In genomic region chr19:13882419-13882795, GRCh38 we compare ENCODE assay signal across 17 cellular contexts. TPM values are rescaled to one million over a fixed set of nuclear protein-coding genes. Genes with fewer than 3 reads are reported as not detected.
A peak's percentile ranks its signal among the peaks of the same experiment; 100 is the strongest.
DNase-seq lines count a peak whose midpoint lies in the region; ATAC-seq and TF ChIP-seq lines count a peak whose summit lies in the region.
"Had no signal": no experiment of that assay in that cellular context is flagged by ENCODE, and none has a peak within 500 bp of the region (broad histone marks: within the 10 kb centered on the region; RNA-seq: fewer than 3 reads in every experiment).

No MANE protein-coding gene starts in this region.

- no peak overlapping the region for H3K4me3 ChIP-seq in mesendoderm (ENCODE audit: low read length)
- no peak overlapping the region for H3K4me3 ChIP-seq in thymus (ENCODE audit: low read length)
- no peak overlapping the region for H3K4me3 ChIP-seq in GM23338
- no peak overlapping the region for H3K4me3 ChIP-seq in foreskin fibroblast (ENCODE audit: low read depth in 1 of 2, low read length in 2 of 2)

- H3K4me1 ChIP-seq in mesendoderm (ENCODE audit: control insufficient read depth, low read depth, low read length): peaks cover 6% of the 10 kb centered on the region
- peaks cover 51% of the 10 kb centered on the region for H3K4me1 ChIP-seq in thymus (ENCODE audit: control insufficient read depth, insufficient read depth, low read length)
- peaks cover 19% of the 10 kb centered on the region for H3K4me1 ChIP-seq in GM23338 (ENCODE audit: insufficient read depth)

- no peak overlapping the region for H3K23ac ChIP-seq in mesendoderm (ENCODE audit: low read length)

- no peak overlapping the region for H2AK5ac ChIP-seq in mesendoderm (ENCODE audit: low read length)

- peaks cover 8% of the 10 kb centered on the region for H3F3A ChIP-seq in GM23338 (replicated peaks; ENCODE audit: low read depth)

- H3K9me3 ChIP-seq in thymus (ENCODE audit: control insufficient read depth): no peaks in the 10 kb centered on the region

- intact Hi-C loops in activated T-helper 2 cell treated with anti-CD3 and anti-CD28 coated beads, Interferon-gamma antibody, Interleukin-2, Interleukin-4, amounts not matched to agents 10 μg/mL and 5 μg/mL and 100 μg/mL, durations not matched to agents 14 hours and 24 hours and 36 hours (cut with micrococcal nuclease): no loop called here

- H2BK15ac ChIP-seq in mesendoderm (replicated peaks; ENCODE audit: low read depth): no peak overlapping the region

- H4K5ac ChIP-seq in mesendoderm (ENCODE audit: low read length): no peak overlapping the region

- WGBS in mesendoderm (ENCODE audit: extremely low coverage, insufficient coverage, low lambda C conversion rate): no CpG with 5 or more reads among the region's 5 CpGs
- 71% methylated on average over 5 of the region's 5 CpGs for WGBS in thymus

- no peak for TF ChIP-seq CTCF in GM23338 (conservative IDR thresholded peaks at IDR 0.05; ENCODE audit: low read depth in 2 of 2)
- TF ChIP-seq CTCF in foreskin fibroblast (IDR thresholded peaks at IDR 0.05; ENCODE audit: low read depth, low read length): no peak

- no peaks in the 10 kb centered on the region for H3K79me2 ChIP-seq in mesendoderm (ENCODE audit: control insufficient read depth, insufficient read depth, low read length)
- H3K79me2 ChIP-seq in GM23338 (replicated peaks; ENCODE audit: insufficient read depth): no peaks in the 10 kb centered on the region

- H3K18ac ChIP-seq in mesendoderm (ENCODE audit: low read length): no peak overlapping the region

- H3K36me3 Mint-ChIP-seq in activated T-helper 2 cell treated with anti-CD3 and anti-CD28 coated beads, Interferon-gamma antibody, Interleukin-2, Interleukin-4, amounts not matched to agents 10 μg/mL and 5 μg/mL and 100 μg/mL, durations not matched to agents 14 hours and 24 hours and 36 hours (ENCODE audit: low read depth): no peaks in the 10 kb centered on the region
- no peaks in the 10 kb centered on the region for H3K36me3 Mint-ChIP-seq in GM23338 (ENCODE audit: low read depth)
- H3K36me3 Mint-ChIP-seq: memory B cell had no signal

- H3K27ac Mint-ChIP-seq in activated T-helper 2 cell treated with anti-CD3 and anti-CD28 coated beads, Interferon-gamma antibody, Interleukin-2, Interleukin-4, amounts not matched to agents 10 μg/mL and 5 μg/mL and 100 μg/mL, durations not matched to agents 14 hours and 24 hours and 36 hours: peak overlapping the region; percentile 87
- no peak overlapping the region for H3K27ac Mint-ChIP-seq in GM23338
- H3K27ac Mint-ChIP-seq: memory B cell had no signal

- DNase-seq in activated CD8-positive, alpha-beta memory T cell treated with anti-CD3 and anti-CD28 coated beads, Interleukin-2, amount 50 U/mL, for 48 hours: peak; percentile 60
- no peak for DNase-seq in activated CD8-positive, alpha-beta memory T cell treated with anti-CD3 and anti-CD28 coated beads for 24 hours
- DNase-seq in activated T-helper 2 cell treated with anti-CD3 and anti-CD28 coated beads, Interferon-gamma antibody, Interleukin-2, Interleukin-4, amounts not matched to agents 10 μg/mL and 5 μg/mL and 100 μg/mL, durations not matched to agents 14 hours and 24 hours and 36 hours (ENCODE audit: low spot score): no peak
- DNase-seq in mesendoderm: no peak
- DNase-seq in GM23338 (ENCODE audit: low spot score): no peak
- no peak for DNase-seq in foreskin fibroblast
- DNase-seq: activated CD4-positive, alpha-beta T cell treated with anti-CD3 and anti-CD28 coated beads, Interleukin-2, amount 50 U/mL, for 4 hours; amniotic stem cell; DMS79 treated with DMSO at 0.1 percent for 48 hours; endodermal cell; NCI-H1436 treated with DMSO at 0.1 percent for 48 hours; NCI-H526 treated with DMSO at 0.1 percent for 48 hours had no signal

- no peak overlapping the region for H2BK120ac ChIP-seq in mesendoderm (ENCODE audit: low read depth, low read length)

- H3K27ac ChIP-seq in mesendoderm (ENCODE audit: low read depth, low read length) (no peak overlapping the region), thymus (ENCODE audit: low read depth) (peak overlapping the region; percentile 3), GM23338 (ENCODE audit: low read depth) (no peak overlapping the region)

- H2BK5ac ChIP-seq in mesendoderm (ENCODE audit: low read length): no peak overlapping the region

- H4K20me1 ChIP-seq in GM23338 (replicated peaks; ENCODE audit: insufficient read depth): no peaks in the 10 kb centered on the region

- peaks cover 24% of the 10 kb centered on the region for H3K4me1 Mint-ChIP-seq in activated T-helper 2 cell treated with anti-CD3 and anti-CD28 coated beads, Interferon-gamma antibody, Interleukin-2, Interleukin-4, amounts not matched to agents 10 μg/mL and 5 μg/mL and 100 μg/mL, durations not matched to agents 14 hours and 24 hours and 36 hours (ENCODE audit: low read depth)
- H3K4me1 Mint-ChIP-seq in GM23338: peaks cover 26% of the 10 kb centered on the region

- H3K36me3 ChIP-seq in mesendoderm (ENCODE audit: control insufficient read depth, insufficient read depth, low read length): no peaks in the 10 kb centered on the region
- H3K36me3 ChIP-seq in thymus (ENCODE audit: control insufficient read depth, insufficient read depth): no peaks in the 10 kb centered on the region
- H3K36me3 ChIP-seq in GM23338 (ENCODE audit: insufficient read depth): no peaks in the 10 kb centered on the region

- H3K27me3 ChIP-seq in mesendoderm (ENCODE audit: insufficient read depth, low read length, poor library complexity): no peaks in the 10 kb centered on the region
- no peaks in the 10 kb centered on the region for H3K27me3 ChIP-seq in thymus (ENCODE audit: control insufficient read depth, insufficient read depth)
- peaks cover 3% of the 10 kb centered on the region; the same call in 1 of the 2 replicates for H3K27me3 ChIP-seq in GM23338 (ENCODE audit: insufficient read depth)

- no peaks in the 10 kb centered on the region for H3K9me3 Mint-ChIP-seq in activated T-helper 2 cell treated with anti-CD3 and anti-CD28 coated beads, Interferon-gamma antibody, Interleukin-2, Interleukin-4, amounts not matched to agents 10 μg/mL and 5 μg/mL and 100 μg/mL, durations not matched to agents 14 hours and 24 hours and 36 hours
- H3K9me3 Mint-ChIP-seq in GM23338: no peaks in the 10 kb centered on the region
- H3K9me3 Mint-ChIP-seq: endodermal cell, memory B cell had no signal

- no peak overlapping the region for H2AFZ ChIP-seq in GM23338

- peak overlapping the region; percentile 18 for H3K56ac ChIP-seq in mesendoderm (ENCODE audit: low read length)

- H3K4me2 ChIP-seq in mesendoderm (ENCODE audit: low read length) (no peak overlapping the region), GM23338 (no peak overlapping the region)

- H3K79me1 ChIP-seq in mesendoderm (ENCODE audit: low read length): no peaks in the 10 kb centered on the region

- H3K9me2 ChIP-seq in GM23338 (ENCODE audit: insufficient read depth): no peaks in the 10 kb centered on the region

- no peak overlapping the region for H3K9ac ChIP-seq in mesendoderm (ENCODE audit: low read length)

- H4K8ac ChIP-seq in mesendoderm (ENCODE audit: low read depth, low read length): no peak overlapping the region

- no peak overlapping the region for H3K4me3 Mint-ChIP-seq in activated T-helper 2 cell treated with anti-CD3 and anti-CD28 coated beads, Interferon-gamma antibody, Interleukin-2, Interleukin-4, amounts not matched to agents 10 μg/mL and 5 μg/mL and 100 μg/mL, durations not matched to agents 14 hours and 24 hours and 36 hours (ENCODE audit: low read depth)
- H3K4me3 Mint-ChIP-seq in GM23338: no peak overlapping the region
- H3K4me3 Mint-ChIP-seq: endodermal cell had no signal

- ATAC-seq in GM18909 (IDR thresholded peaks at IDR 0.05; ENCODE audit: poor library complexity, unreplicated experiment) (no peak), GM23338 (no peak)
- ATAC-seq: SK-N-SH treated with all-trans-retinoic acid at 6 μM for 48 hours had no signal

- no peaks in the 10 kb centered on the region for H3K27me3 Mint-ChIP-seq in activated T-helper 2 cell treated with anti-CD3 and anti-CD28 coated beads, Interferon-gamma antibody, Interleukin-2, Interleukin-4, amounts not matched to agents 10 μg/mL and 5 μg/mL and 100 μg/mL, durations not matched to agents 14 hours and 24 hours and 36 hours (ENCODE audit: low read depth)
- peaks cover 4% of the 10 kb centered on the region for H3K27me3 Mint-ChIP-seq in GM23338 (ENCODE audit: insufficient read depth, low read depth, poor library complexity)
- H3K27me3 Mint-ChIP-seq: memory B cell had no signal

- no peak overlapping the region for H3K4ac ChIP-seq in mesendoderm (ENCODE audit: low read depth, low read length)

RNA-seq across cellular contexts. Expression of gene NANOS3, which starts 5.5 kb away (rescaled TPM):
- total RNA-seq in activated T-helper 2 cell treated with anti-CD3 and anti-CD28 coated beads, Interferon-gamma antibody, Interleukin-2, Interleukin-4, amounts not matched to agents 10 μg/mL and 5 μg/mL and 100 μg/mL, durations not matched to agents 14 hours and 24 hours and 36 hours: 1.6 and 1.8 TPM in 2 replicates
- polyA plus RNA-seq in mesendoderm (2013, experiment 1 of 2): 1.2 TPM
- polyA plus RNA-seq in mesendoderm (2013, experiment 2 of 2): 0.85 TPM
- polyA plus RNA-seq in thymus (2.6 TPM), GM23338 (2016; fragmentation: Nextera tagmentation; extraction: Ambion mirVana) (not detected in 2 replicates)
- total RNA-seq in GM23338 (2014; rRNA removed; shearing (Covaris generic)): not detected in 2 replicates
- total RNA-seq: renal cortical epithelial cell had no signal

RNA-seq across cellular contexts. Expression of gene BRME1, which starts 23.5 kb away (rescaled TPM):
- total RNA-seq in activated T-helper 2 cell treated with anti-CD3 and anti-CD28 coated beads, Interferon-gamma antibody, Interleukin-2, Interleukin-4, amounts not matched to agents 10 μg/mL and 5 μg/mL and 100 μg/mL, durations not matched to agents 14 hours and 24 hours and 36 hours: 14.9 and 15.3 TPM in 2 replicates
- 2.2 TPM for polyA plus RNA-seq in mesendoderm (2013, experiment 1 of 2)
- 1.8 TPM for polyA plus RNA-seq in mesendoderm (2013, experiment 2 of 2)
- polyA plus RNA-seq in thymus (2.0 TPM), GM23338 (2016; fragmentation: Nextera tagmentation; extraction: Ambion mirVana) (3.9 and 4.7 TPM in 2 replicates)
- total RNA-seq in GM23338 (2014; rRNA removed; shearing (Covaris generic)): 3.7 and 4.0 TPM in 2 replicates

RNA-seq across cellular contexts. Expression of gene CC2D1A, which starts 23.6 kb away (rescaled TPM):
- total RNA-seq in activated T-helper 2 cell treated with anti-CD3 and anti-CD28 coated beads, Interferon-gamma antibody, Interleukin-2, Interleukin-4, amounts not matched to agents 10 μg/mL and 5 μg/mL and 100 μg/mL, durations not matched to agents 14 hours and 24 hours and 36 hours: 36.9 and 41.5 TPM in 2 replicates
- 12.2 TPM for polyA plus RNA-seq in mesendoderm (2013, experiment 1 of 2)
- polyA plus RNA-seq in mesendoderm (2013, experiment 2 of 2): 12.1 TPM
- polyA plus RNA-seq in thymus: 26.7 TPM
- 27.3 and 39.7 TPM in 2 replicates for total RNA-seq in GM23338 (2014; rRNA removed; shearing (Covaris generic))
- 21.7 and 23.1 TPM in 2 replicates for polyA plus RNA-seq in GM23338 (2016; fragmentation: Nextera tagmentation; extraction: Ambion mirVana)

RNA-seq across cellular contexts. Expression of gene PODNL1, which starts 55.8 kb away (rescaled TPM):
- total RNA-seq in activated T-helper 2 cell treated with anti-CD3 and anti-CD28 coated beads, Interferon-gamma antibody, Interleukin-2, Interleukin-4, amounts not matched to agents 10 μg/mL and 5 μg/mL and 100 μg/mL, durations not matched to agents 14 hours and 24 hours and 36 hours: 0.41 TPM in 1 of 2 replicates, not detected in the other
- 0.21 TPM for polyA plus RNA-seq in mesendoderm (2013, experiment 1 of 2)
- polyA plus RNA-seq in mesendoderm (2013, experiment 2 of 2): 0.25 TPM
- polyA plus RNA-seq in thymus (0.94 TPM), GM23338 (2016; fragmentation: Nextera tagmentation; extraction: Ambion mirVana) (1.3 TPM in 1 of 2 replicates, not detected in the other)
- 0.24 TPM in 1 of 2 replicates, not detected in the other for total RNA-seq in GM23338 (2014; rRNA removed; shearing (Covaris generic))
